In the genomic region with DNA sequence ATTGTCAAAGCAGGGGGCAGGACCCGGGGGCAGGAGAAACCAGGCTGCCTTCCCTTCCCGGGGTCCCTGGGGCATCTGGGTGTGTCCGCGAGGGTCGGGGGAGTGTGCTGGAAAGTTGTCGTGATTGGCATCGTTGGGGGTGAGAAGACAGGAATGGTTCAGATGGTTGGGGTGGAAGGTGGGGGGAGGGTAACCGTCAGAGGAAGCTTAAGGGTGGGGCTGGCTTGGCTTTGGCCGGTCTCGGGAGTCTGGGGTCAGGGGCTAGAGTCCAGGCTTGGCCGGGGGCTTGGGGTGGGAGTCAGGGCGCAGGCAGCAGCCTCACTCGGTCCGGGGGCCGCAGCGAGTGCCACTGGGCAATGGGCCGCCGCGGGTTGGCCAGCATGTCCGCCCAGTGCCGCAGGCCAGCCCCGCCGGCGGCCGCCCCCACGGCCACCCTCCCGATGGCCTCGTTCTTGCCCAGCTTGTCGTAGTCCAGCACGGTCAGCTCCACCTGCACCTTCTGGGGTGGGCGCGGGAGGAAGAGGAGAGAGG, we compare ENCODE assay signal across 7 cellular contexts. TPM values are rescaled to one million over a fixed set of nuclear protein-coding genes. Genes with fewer than 3 reads are reported as not detected.
DNase-seq lines count a peak whose midpoint lies in the region; ATAC-seq and TF ChIP-seq lines count a peak whose summit lies in the region.

No MANE protein-coding gene starts in this region.

- H2AFZ ChIP-seq in hepatocyte, result peak overlapping the region; percentile 74

- 4% methylated on average over 8 of the region's 32 CpGs for WGBS in hepatocyte (ENCODE audit: low lambda C conversion rate, missing lambda C conversion rate)
- 2 to 4% (median 3%) methylated on average over 11 to 32 of the region's 32 CpGs for WGBS in spleen, 5 donors

- no peaks in the 10 kb centered on the region for H3K36me3 ChIP-seq in adipocyte (ENCODE audit: control insufficient read depth, insufficient read depth, low read length, severe bottlenecking)
- H3K36me3 ChIP-seq in hepatocyte (replicated peaks; ENCODE audit: insufficient read depth, low read depth), result no peaks in the 10 kb centered on the region
- no peaks in the 10 kb centered on the region for H3K36me3 ChIP-seq in spleen

- intact Hi-C loops in spleen (cut with DNase I; ENCODE audit: low total_unique reads), result no loop called here

- no peaks in the 10 kb centered on the region for H3K9me2 ChIP-seq in hepatocyte (replicated peaks; ENCODE audit: insufficient read depth)

- H3K4me3 ChIP-seq in HL-60 (replicated peaks; ENCODE audit: insufficient read depth, low read length) (peak overlapping the region; percentile 13; the same call in 1 of the 2 replicates), adipocyte (ENCODE audit: low read length) (peak overlapping the region; percentile 83), hepatocyte (peak overlapping the region; percentile 49), spleen (peak overlapping the region; percentile 21 to 71 (median 39))

- peak overlapping the region; percentile 80 for H3K9ac ChIP-seq in adipocyte (ENCODE audit: low read length)

- no peaks in the 10 kb centered on the region for H3K79me2 ChIP-seq in hepatocyte

- no peak for TF ChIP-seq CTCF in HL-60 (IDR thresholded peaks at IDR 0.05; ENCODE audit: insufficient read depth, low read length)
- TF ChIP-seq CTCF in hepatocyte (IDR thresholded peaks at IDR 0.05; ENCODE audit: poor library complexity), result no peak
- no peak for TF ChIP-seq CTCF in spleen (IDR thresholded peaks at IDR 0.05 in 8 of 11, conservative IDR thresholded peaks at IDR 0.05 in 3 of 11)

- DNase-seq in HL-60 (ENCODE audit: low read depth in 1 of 2, low spot score in 1 of 2) (no peak), adipocyte (ENCODE audit: low read depth) (no peak), hepatocyte (ENCODE audit: low spot score) (no peak), spleen (no peak), NOMO-1 treated with DMSO at 0.1 percent for 48 hours (lab: John Stamatoyannopoulos, UW; ENCODE audit: unreplicated experiment) (no peak)

- H3K9me3 ChIP-seq in adipocyte (ENCODE audit: control insufficient read depth, low read length), result no peaks in the 10 kb centered on the region
- no peaks in the 10 kb centered on the region for H3K9me3 ChIP-seq in hepatocyte (ENCODE audit: low read depth)
- H3K9me3 ChIP-seq in spleen, result peaks cover 0 to 4% (median 0%) of the 10 kb centered on the region in 8 donors

- peak overlapping the region; percentile 88 for H3K4me2 ChIP-seq in hepatocyte

- TF ChIP-seq POLR2A in spleen (IDR thresholded peaks at IDR 0.05), result no peak
- TF ChIP-seq POLR2A in GM18505 (IDR thresholded peaks at IDR 0.05; ENCODE audit: borderline replicate concordance, extremely low read depth, insufficient read depth, insufficient read length), result no peak

- H3K4me1 ChIP-seq in adipocyte (ENCODE audit: control insufficient read depth, insufficient read depth, low read length) (peaks cover 6% of the 10 kb centered on the region), hepatocyte (ENCODE audit: insufficient read depth) (peaks cover 7% of the 10 kb centered on the region), spleen (peaks cover 5 to 24% (median 15%) of the 10 kb centered on the region in 6 donors)

- H4K20me1 ChIP-seq in hepatocyte (ENCODE audit: insufficient read depth, poor library complexity, severe bottlenecking), result no peaks in the 10 kb centered on the region

- H3K27me3 ChIP-seq in HL-60 (ENCODE audit: insufficient read depth, poor library complexity, severe bottlenecking), result peaks cover 37% of the 10 kb centered on the region
- peaks cover 5% of the 10 kb centered on the region for H3K27me3 ChIP-seq in adipocyte (replicated peaks; ENCODE audit: control insufficient read depth, insufficient read depth, low read length)
- peaks cover 85% of the 10 kb centered on the region for H3K27me3 ChIP-seq in hepatocyte
- H3K27me3 ChIP-seq in spleen (replicated peaks in 1 of 7), result peaks cover 11 to 100% (median 86%) of the 10 kb centered on the region in 7 donors

- ATAC-seq in GM18505 (IDR thresholded peaks at IDR 0.05; ENCODE audit: unreplicated experiment), result no peak
- no peak for ATAC-seq in HG02610 (IDR thresholded peaks at IDR 0.05; ENCODE audit: unreplicated experiment)

- H3K27ac ChIP-seq in HL-60 (replicated peaks) (no peak overlapping the region), hepatocyte (no peak overlapping the region), spleen (peak overlapping the region in 2 of 8 donors; percentile 35 to 63)

RNA-seq across cellular contexts. Expression of a gene that starts 6.8 kb away (rescaled TPM):
- total RNA-seq in hepatocyte, result 0.17 and 1.9 TPM in 2 replicates
- 3.8 and 4.9 TPM in 2 replicates for polyA plus RNA-seq in hepatocyte
- total RNA-seq in spleen, result 1 to 10 TPM in 2 of 7 donors, under 1 TPM in 3, not detected in 2; 0.68 to 1.1 (median 0.76) TPM
- under 1 TPM; 0.28 to 0.45 (median 0.36) TPM for polyA plus RNA-seq in spleen

RNA-seq across cellular contexts. Expression of a gene that starts 6.8 kb away (rescaled TPM):
- total RNA-seq in hepatocyte, result 0.60 and 1.4 TPM in 2 replicates
- polyA plus RNA-seq in hepatocyte, result 0.86 and 0.98 TPM in 2 replicates
- 1 to 10 TPM in 1 of 7 donors, not detected in 6; 1.4 TPM for total RNA-seq in spleen
- polyA plus RNA-seq in spleen, result under 1 TPM; 0.06 to 0.23 (median 0.13) TPM

RNA-seq across cellular contexts. Expression of a gene that starts 15.7 kb away (rescaled TPM):
- total RNA-seq in hepatocyte (1.4 and 2.9 TPM in 2 replicates), spleen (not detected)
- polyA plus RNA-seq in hepatocyte (1.4 and 1.6 TPM in 2 replicates), spleen (under 1 TPM; 0.15 to 0.74 (median 0.70) TPM)

RNA-seq across cellular contexts. Expression of a gene that starts 24.2 kb away (rescaled TPM):
- total RNA-seq in hepatocyte (9.6 and 11.5 TPM in 2 replicates), spleen (1 to 10 TPM in 4 of 7 donors, not detected in 3; 1.3 to 5.4 (median 2.6) TPM)
- polyA plus RNA-seq in hepatocyte (32.1 and 86.4 TPM in 2 replicates), spleen (1 to 10 TPM in 1 of 3 donors, under 1 TPM in 2; 0.26 to 6.2 (median 0.94) TPM)

RNA-seq across cellular contexts. Expression of a gene that starts 36.0 kb away (rescaled TPM):
- total RNA-seq in hepatocyte (30.9 and 31.5 TPM in 2 replicates), spleen (10 to 100 TPM; 36.8 to 97.9 (median 53.8) TPM)
- polyA plus RNA-seq in hepatocyte (7.2 and 7.3 TPM in 2 replicates), spleen (10 to 100 TPM in 2 of 3 donors, 1 to 10 TPM in 1; 6.5 to 31.7 (median 14.9) TPM)

Comparison
In these comparisons a context has a peak if more than half of its experiments do, and no peak if none do; other contexts are left out.
1. H3K4me3 ChIP-seq: peak in every context shown above with its lines; median percentile 83 in adipocyte; 49 in hepatocyte; 39 in spleen; 13 in HL-60.